Comparison of ENCODE assay signal across 9 cellular contexts in the genomic region with DNA sequence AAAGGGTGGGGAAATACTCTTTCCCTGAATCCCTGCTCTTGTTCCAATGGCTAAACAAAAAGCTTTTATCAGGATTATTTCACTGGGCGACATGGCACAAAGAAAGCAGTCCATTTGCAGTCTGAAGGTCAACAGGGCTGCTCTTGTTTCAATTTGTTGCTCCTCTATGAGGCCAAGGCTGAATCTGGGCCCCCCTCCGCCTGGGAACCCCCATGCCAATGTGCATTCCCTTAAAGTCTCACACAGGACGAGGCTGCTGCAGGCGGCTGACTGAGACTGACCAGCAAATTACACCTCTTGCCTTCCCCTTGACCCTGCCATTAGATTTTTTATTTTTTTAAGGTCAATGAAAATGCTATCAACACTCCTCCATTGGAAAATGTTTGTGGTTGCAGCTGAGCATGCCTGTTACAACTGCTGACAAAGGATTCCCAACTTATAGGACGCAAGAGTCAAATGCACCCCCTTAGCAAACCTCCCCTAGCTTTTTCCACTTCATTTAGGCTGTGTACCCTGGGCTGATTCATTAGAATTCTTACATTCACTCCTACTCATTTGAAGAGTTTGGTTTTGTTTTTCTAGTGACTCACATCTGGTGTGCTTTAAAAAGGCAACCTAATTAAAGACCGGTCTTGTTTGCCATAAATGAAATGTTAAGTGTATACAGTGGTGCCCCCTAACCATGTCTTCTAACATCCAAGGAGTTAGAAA.
DNase-seq lines count a peak whose midpoint lies in the region; ATAC-seq, FAIRE-seq and TF ChIP-seq lines count a peak whose summit lies in the region.
"Had no signal": no experiment of that assay in that cellular context is flagged by ENCODE, and none has a peak within 500 bp of the region (broad histone marks: within the 10 kb centered on the region; RNA-seq: fewer than 3 reads in every experiment).

No MANE protein-coding gene starts in this region.

- TF ChIP-seq CTCF in gastrocnemius medialis (IDR thresholded peaks at IDR 0.05 in 4 of 5, conservative IDR thresholded peaks at IDR 0.05 in 1 of 5), result no peak

- TF ChIP-seq POLR2A in gastrocnemius medialis (IDR thresholded peaks at IDR 0.05), result no peak

- no peak overlapping the region for H3K4me3 ChIP-seq in gastrocnemius medialis

- intact Hi-C loops in gastrocnemius medialis (cut with DNase I; ENCODE audit: low total_unique reads), result no loop called here

- no peaks in the 10 kb centered on the region for H3K36me3 ChIP-seq in KOPT-K1 (ENCODE audit: insufficient read depth, low read length)
- H3K36me3 ChIP-seq in gastrocnemius medialis, result no peaks in the 10 kb centered on the region

- H3K27ac ChIP-seq in KOPT-K1 (ENCODE audit: low read depth, low read length, poor library complexity, severe bottlenecking), result peak overlapping the region; percentile 13
- no peak overlapping the region for H3K27ac ChIP-seq in gastrocnemius medialis

- ATAC-seq in gastrocnemius medialis (no peak), HG03196 (IDR thresholded peaks at IDR 0.05; ENCODE audit: unreplicated experiment) (no peak), GM21723 (IDR thresholded peaks at IDR 0.05; ENCODE audit: unreplicated experiment) (no peak)

- H3K9me3 ChIP-seq in KOPT-K1 (ENCODE audit: insufficient read depth, low read length, poor library complexity, severe bottlenecking) (no peaks in the 10 kb centered on the region), gastrocnemius medialis (no peaks in the 10 kb centered on the region)

- no peaks in the 10 kb centered on the region for H3K4me1 ChIP-seq in gastrocnemius medialis

- no peaks in the 10 kb centered on the region for H3K27me3 ChIP-seq in gastrocnemius medialis

- peak; percentile 69 for FAIRE-seq in G401.6 (lab: Jason Lieb, UNC)

- DNase-seq in cerebellar cortex (ENCODE audit: low spot score) (peak; percentile 25), non-pigmented ciliary epithelial cell (ENCODE audit: low read depth) (peak; percentile 91), gastrocnemius medialis (no peak), SKM-1 (lab: John Stamatoyannopoulos, UW; ENCODE audit: unreplicated experiment) (no peak)
- DNase-seq: NCI-H1930 had no signal

- in situ Hi-C loops in gastrocnemius medialis (cut with MboI; ENCODE audit: low sequenced_read_pairs in 4 of 4), result no loop called here

Comparison
In these comparisons a context has a peak if more than half of its experiments do, and no peak if none do; other contexts are left out.
1. DNase-seq: peak in cerebellar cortex (single experiment) and non-pigmented ciliary epithelial cell (single experiment); none in gastrocnemius medialis (0 of 2) and SKM-1 (single experiment).